Comparison of ENCODE assay signal across 9 cellular contexts in the genomic region with DNA sequence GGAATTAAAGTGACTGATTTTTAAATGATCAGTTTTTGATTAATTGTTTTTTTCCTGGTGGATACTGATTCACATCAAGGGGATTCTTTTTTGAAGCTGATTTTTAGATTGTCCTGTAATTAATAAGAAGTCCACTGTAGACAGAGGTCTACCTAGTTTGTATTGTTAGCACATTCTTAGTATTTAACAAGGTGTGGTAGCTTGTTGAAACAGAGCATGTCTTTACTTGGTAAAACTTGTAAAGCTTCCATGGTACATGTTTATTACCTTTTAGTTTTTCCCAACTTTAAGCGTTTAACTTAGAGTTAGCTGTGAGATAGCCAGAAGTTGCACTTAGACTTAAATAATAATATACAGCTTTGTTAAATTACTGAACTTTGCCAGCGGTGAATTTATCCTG. TPM values are rescaled to one million over a fixed set of nuclear protein-coding genes. Genes with fewer than 3 reads are reported as not detected.
DNase-seq lines count a peak whose midpoint lies in the region; TF ChIP-seq lines count a peak whose summit lies in the region.
"Had no signal": no experiment of that assay in that cellular context is flagged by ENCODE, and none has a peak within 500 bp of the region (broad histone marks: within the 10 kb centered on the region; RNA-seq: fewer than 3 reads in every experiment).

No MANE protein-coding gene starts in this region.

- no peaks in the 10 kb centered on the region for H3K27me3 ChIP-seq in A673 (replicated peaks; ENCODE audit: insufficient read depth, low read depth, low read length, poor library complexity)
- no peaks in the 10 kb centered on the region for H3K27me3 ChIP-seq in HL-60 (ENCODE audit: insufficient read depth, poor library complexity, severe bottlenecking)
- no peaks in the 10 kb centered on the region for H3K27me3 ChIP-seq in brain microvascular endothelial cell (replicated peaks)

- H3K27ac ChIP-seq in A673 (ENCODE audit: low read depth, low read length, poor library complexity, severe bottlenecking) (peak overlapping the region; percentile 96), HL-60 (replicated peaks) (no peak overlapping the region), brain microvascular endothelial cell (no peak overlapping the region), mesodermal cell (ENCODE audit: low read depth, low read length, severe bottlenecking) (no peak overlapping the region)

- in situ Hi-C loops in brain microvascular endothelial cell (cut with HindIII; ENCODE audit: low pct_ligation_motif_present, low sequenced_read_pairs): no loop called here

- no TSS peak for BruUV-seq in A673 (replicated peaks; lab: Mats Ljungman, UMichigan)

- H3K4me1 ChIP-seq in A673 (ENCODE audit: insufficient read depth, low read length, poor library complexity, severe bottlenecking): peaks cover 36% of the 10 kb centered on the region
- no peaks in the 10 kb centered on the region for H3K4me1 ChIP-seq in mesodermal cell (ENCODE audit: control insufficient read depth, insufficient read depth, low read length, poor library complexity, severe bottlenecking)

- WGBS in mesodermal cell (ENCODE audit: insufficient coverage in 2 of 2), 2 experiments: no CpG with 5 or more reads among the region's 2 CpGs

- no peak for DNase-seq in A673 (ENCODE audit: low spot score)
- no peak for DNase-seq in HL-60 (ENCODE audit: low read depth in 1 of 2, low spot score in 1 of 2)
- no peak for DNase-seq in brain microvascular endothelial cell
- DNase-seq in superior temporal gyrus (ENCODE audit: extremely low spot score): no peak
- no peak for DNase-seq in SW480 (ENCODE audit: low spot score)
- DNase-seq in NCI-H2171 treated with DMSO at 0.1 percent for 48 hours (lab: John Stamatoyannopoulos, UW): no peak
- DNase-seq in head of caudate nucleus: no peak
- DNase-seq: stimulated activated CD4-positive, alpha-beta T cell treated with anti-CD3 and anti-CD28 coated beads, Interleukin-15, amount 100 ng/mL, for 24 hours had no signal

- CTCF ChIA-PET in A673 (lab: Charles Lee): interaction anchor here (1.6 kb wide), 1 partner anchor 48 kb away, joined by 3 read pairs; no protein-coding TSS in a partner anchor

- POLR2A ChIA-PET in A673 (lab: Charles Lee; ENCODE audit: low non-redundant PET): no interaction called here

- H3K9me3 ChIP-seq in A673 (ENCODE audit: low read depth, low read length, poor library complexity, severe bottlenecking) (no peaks in the 10 kb centered on the region), mesodermal cell (ENCODE audit: control insufficient read depth, low read length) (no peaks in the 10 kb centered on the region)

- TF ChIP-seq CTCF in A673 (conservative IDR thresholded peaks at IDR 0.05; ENCODE audit: low read depth, low read length) (no peak), HL-60 (IDR thresholded peaks at IDR 0.05; ENCODE audit: insufficient read depth, low read length) (no peak), brain microvascular endothelial cell (IDR thresholded peaks at IDR 0.05; ENCODE audit: low read depth, low read length, missing control alignments) (no peak)

- H3K36me3 ChIP-seq in A673 (ENCODE audit: insufficient read depth, low read length, poor library complexity, severe bottlenecking): peaks cover 52% of the 10 kb centered on the region
- H3K36me3 ChIP-seq in brain microvascular endothelial cell (replicated peaks): peaks cover 23% of the 10 kb centered on the region
- peaks cover 44% of the 10 kb centered on the region for H3K36me3 ChIP-seq in mesodermal cell (ENCODE audit: control insufficient read depth, insufficient read depth, low read length)

- peak overlapping the region; percentile 89 for H3K4me3 ChIP-seq in A673 (ENCODE audit: low read depth, low read length, poor library complexity, severe bottlenecking)
- peak overlapping the region; percentile 76 for H3K4me3 ChIP-seq in HL-60 (replicated peaks; ENCODE audit: insufficient read depth, low read length)
- peak overlapping the region; percentile 89 for H3K4me3 ChIP-seq in brain microvascular endothelial cell (ENCODE audit: low read depth, low read length)
- peak overlapping the region; percentile 92 for H3K4me3 ChIP-seq in mesodermal cell (ENCODE audit: extremely low read depth, insufficient read depth, low read length, poor library complexity, severe bottlenecking)

- intact Hi-C loops in A673 (cut with micrococcal nuclease; ENCODE audit: unreplicated experiment): no loop called here
- intact Hi-C loops in head of caudate nucleus (cut with DNase I): no loop called here

RNA-seq across cellular contexts. Expression of a gene that starts 1.5 kb away (rescaled TPM):
- 724 and 729 TPM in 2 replicates for total RNA-seq in A673 (2021)
- 799 TPM for polyA plus RNA-seq in mesodermal cell (2013, experiment 1 of 2)
- polyA plus RNA-seq in mesodermal cell (2013, experiment 2 of 2): 865 TPM

RNA-seq across cellular contexts. Expression of a gene that starts 51.2 kb away (rescaled TPM):
- total RNA-seq in A673 (2021): 4.4 and 4.5 TPM in 2 replicates
- polyA plus RNA-seq in mesodermal cell (2013, experiment 1 of 2): 26.0 TPM
- 31.6 TPM for polyA plus RNA-seq in mesodermal cell (2013, experiment 2 of 2)
